9 cellular contexts compared by ENCODE assay signal in genomic region chr20:17525650-17526049, GRCh38. TPM values are rescaled to one million over a fixed set of nuclear protein-coding genes. Genes with fewer than 3 reads are reported as not detected.
DNase-seq lines count a peak whose midpoint lies in the region; ATAC-seq, FAIRE-seq and TF ChIP-seq lines count a peak whose summit lies in the region.
"Had no signal": no experiment of that assay in that cellular context is flagged by ENCODE, and none has a peak within 500 bp of the region (broad histone marks: within the 10 kb centered on the region; RNA-seq: fewer than 3 reads in every experiment).

No MANE protein-coding gene starts in this region.

- ATAC-seq in HepG2: peak; percentile 68
- ATAC-seq in natural killer cell treated with Interleukin-12 subunit alpha and Interleukin-12 subunit beta and Interleukin-15 and Interleukin-18, amount 100 ng/mL, for 72 hours: no peak

- 0 out of 2 replicates have a peak, but pooled peaks cover 5% of the 10 kb centered on the region for H3K4me1 ChIP-seq in HepG2 (ENCODE audit: insufficient read depth, low read length)

- intact Hi-C loops in HepG2 (cut with micrococcal nuclease; ENCODE audit: unreplicated experiment): no loop called here

- TF ChIP-seq POLR2A in HepG2 (IDR thresholded peaks at IDR 0.05; ENCODE audit: insufficient read depth in 1 of 2, low read depth in 2 of 2, low read length in 2 of 2): no peak

- FAIRE-seq in HepG2 (lab: Jason Lieb, UNC): peak; percentile 77
- FAIRE-seq: colon had no signal

- H3K4me3 Mint-ChIP-seq in glutamatergic neuron (ENCODE audit: unreplicated experiment): no peak overlapping the region
- H3K4me3 Mint-ChIP-seq in natural killer cell treated with Interleukin-12 subunit alpha and Interleukin-12 subunit beta and Interleukin-15 and Interleukin-18, amount 100 ng/mL, for 72 hours: no peak overlapping the region

- H3K27me3 Mint-ChIP-seq in glutamatergic neuron (ENCODE audit: unreplicated experiment): peaks cover under 1% of the 10 kb centered on the region
- H3K27me3 Mint-ChIP-seq in natural killer cell treated with Interleukin-12 subunit alpha and Interleukin-12 subunit beta and Interleukin-15 and Interleukin-18, amount 100 ng/mL, for 72 hours: peaks cover 0 to under 1% of the 10 kb centered on the region in 2 donors

- CTCF ChIA-PET in HepG2 (lab: Yijun Ruan, JAX; ENCODE audit: low intra/inter-chr PET ratio, low total read pairs): no interaction called here

- no peak for TF ChIP-seq EP300 in HepG2 (IDR thresholded peaks at IDR 0.05; ENCODE audit: low read depth in 2 of 2, low read length in 2 of 2)
- no peak for TF ChIP-seq EP300 in HepG2 (CRISPR knock-in tag; IDR thresholded peaks at IDR 0.05; ENCODE audit: borderline replicate concordance)

- TF ChIP-seq RAD21 in HepG2 (CRISPR knock-in tag; IDR thresholded peaks at IDR 0.05): no peak

- in situ Hi-C loops in HepG2 (cut with HindIII; ENCODE audit: extremely low pct_ligation_motif_present, low pct_unique_long_range_greater_than_20kb): no loop called here

- H3K27me3 ChIP-seq in HepG2 (ENCODE audit: control insufficient read depth in 1 of 2, insufficient read depth in 2 of 2, low read length in 2 of 2): peaks cover 3 to 26% of the 10 kb centered on the region in 2 experiments; a peak in 3 of 5 replicates

- no peak overlapping the region for H3K27ac ChIP-seq in HepG2 (ENCODE audit: extremely low read length, insufficient read depth, low read length)

- TF ChIP-seq CTCF in HepG2 (CRISPR knock-in tag; IDR thresholded peaks at IDR 0.05) (no peak), glutamatergic neuron (IDR thresholded peaks at IDR 0.05; ENCODE audit: partially characterized antibody, unreplicated experiment) (no peak)

- H3K79me2 ChIP-seq in HepG2 (ENCODE audit: insufficient read depth, low read length): no peaks in the 10 kb centered on the region

- POLR2A ChIA-PET in HepG2 (lab: Yijun Ruan, JAX): no interaction called here

- no peak overlapping the region for H2AFZ ChIP-seq in HepG2 (ENCODE audit: low read length)

- peaks cover 4% of the 10 kb centered on the region for H3K36me3 Mint-ChIP-seq in glutamatergic neuron (ENCODE audit: unreplicated experiment)
- H3K36me3 Mint-ChIP-seq in natural killer cell treated with Interleukin-12 subunit alpha and Interleukin-12 subunit beta and Interleukin-15 and Interleukin-18, amount 100 ng/mL, for 72 hours: no peaks in the 10 kb centered on the region

- no peak overlapping the region for H3K4me2 ChIP-seq in HepG2 (ENCODE audit: low read depth, low read length)

- BruUV-seq in HepG2 (replicated peaks; lab: Mats Ljungman, UMichigan): no TSS peak

- no peaks in the 10 kb centered on the region for H3K4me1 Mint-ChIP-seq in glutamatergic neuron (ENCODE audit: low read depth, unreplicated experiment)
- H3K4me1 Mint-ChIP-seq in natural killer cell treated with Interleukin-12 subunit alpha and Interleukin-12 subunit beta and Interleukin-15 and Interleukin-18, amount 100 ng/mL, for 72 hours (ENCODE audit: low read depth in 2 of 2): peaks cover under 1 to 12% of the 10 kb centered on the region in 2 donors

- no peaks in the 10 kb centered on the region for H3K9me3 ChIP-seq in HepG2 (ENCODE audit: low read length)

- H3K4me3 ChIP-seq in HepG2 (replicated peaks in 1 of 3; ENCODE audit: insufficient read depth in 1 of 3, low read depth in 2 of 3, low read length in 3 of 3): no peak overlapping the region

- no peaks in the 10 kb centered on the region for H3K36me3 ChIP-seq in HepG2 (replicated peaks in 1 of 2; ENCODE audit: control insufficient read depth in 1 of 2, insufficient read depth in 2 of 2, low read length in 2 of 2)

- no peak overlapping the region for H3K9ac ChIP-seq in HepG2 (ENCODE audit: insufficient read depth, low read depth, low read length)

- DNase-seq in NCI-H2107 treated with DMSO at 0.1 percent for 48 hours (lab: John Stamatoyannopoulos, UW; ENCODE audit: unreplicated experiment) (peak; percentile 0), NCI-H2107 (lab: John Stamatoyannopoulos, UW) (no peak), HT-29 (ENCODE audit: low spot score) (peak; percentile 63), SK-N-DZ (ENCODE audit: low spot score) (peak; percentile 37), HepG2 (ENCODE audit: low spot score) (peak; percentile 50), glutamatergic neuron (no peak), DMS114 treated with DMSO at 0.1 percent for 48 hours (lab: John Stamatoyannopoulos, UW; ENCODE audit: unreplicated experiment) (no peak)
- DNase-seq in natural killer cell treated with Interleukin-12 subunit alpha and Interleukin-12 subunit beta and Interleukin-15 and Interleukin-18, amount 100 ng/mL, for 72 hours (ENCODE audit: low spot score): no peak

- H3K9me3 Mint-ChIP-seq in glutamatergic neuron (ENCODE audit: unreplicated experiment): peaks cover 8% of the 10 kb centered on the region
- H3K9me3 Mint-ChIP-seq in natural killer cell treated with Interleukin-12 subunit alpha and Interleukin-12 subunit beta and Interleukin-15 and Interleukin-18, amount 100 ng/mL, for 72 hours: no peaks in the 10 kb centered on the region

- no peaks in the 10 kb centered on the region; the same call in 1 of the 2 replicates for H4K20me1 ChIP-seq in HepG2 (ENCODE audit: insufficient read depth, low read length)

- H3K27ac Mint-ChIP-seq in glutamatergic neuron (ENCODE audit: unreplicated experiment): no peak overlapping the region
- no peak overlapping the region for H3K27ac Mint-ChIP-seq in natural killer cell treated with Interleukin-12 subunit alpha and Interleukin-12 subunit beta and Interleukin-15 and Interleukin-18, amount 100 ng/mL, for 72 hours

RNA-seq across cellular contexts. Expression of gene BFSP1, which starts 5.5 kb away (rescaled TPM):
- total RNA-seq in HT-29 (2014; rRNA removed; shearing (Covaris generic)): 0.81 and 1.4 TPM in 2 replicates
- 0.45 TPM in 1 of 2 replicates, not detected in the other for polyA plus RNA-seq in SK-N-DZ (2014; cell fraction: cytosol; rRNA removed)
- polyA plus RNA-seq in SK-N-DZ (2014; cell fraction: nucleus; rRNA removed): 0.32 TPM in 1 of 2 replicates, not detected in the other
- 0.22 and 0.36 TPM in 2 replicates for total RNA-seq in HepG2 (2016; rRNA removed; fragmentation: Illumina TruSeq; extraction: Trizol)
- 0.30 TPM in 1 of 2 replicates, not detected in the other for total RNA-seq in HepG2 (2016; cell fraction: cytosol; rRNA removed; fragmentation: Illumina TruSeq; extraction: Trizol; ENCODE audit: low read depth)
- 0.30 and 0.79 TPM in 2 replicates for total RNA-seq in HepG2 (2016; cell fraction: insoluble cytoplasmic fraction; rRNA removed; fragmentation: Illumina TruSeq; extraction: Trizol)
- total RNA-seq in HepG2 (2016; cell fraction: membrane; rRNA removed; fragmentation: Illumina TruSeq; extraction: Trizol): 0.28 and 0.34 TPM in 2 replicates
- 0.19 and 0.44 TPM in 2 replicates for total RNA-seq in HepG2 (2016; cell fraction: nucleus; rRNA removed; fragmentation: Illumina TruSeq; extraction: Trizol)
- 0.24 and 0.26 TPM in 2 replicates for polyA plus RNA-seq in HepG2 (2011; rRNA removed)
- 0.28 and 0.32 TPM in 2 replicates for polyA plus RNA-seq in HepG2 (2011; cell fraction: cytosol; rRNA removed)
- 0.11 and 0.23 TPM in 2 replicates for polyA plus RNA-seq in HepG2 (2011; cell fraction: nucleus; rRNA removed)
- polyA plus RNA-seq in HepG2 (2012): 0.15 and 0.31 TPM in 2 replicates
- 0.11 and 0.23 TPM in 2 replicates for polyA plus RNA-seq in HepG2 (2016; cell fraction: cytosol; fragmentation: Illumina TruSeq; extraction: Trizol; ENCODE audit: low read depth)
- polyA plus RNA-seq in HepG2 (2016; cell fraction: insoluble cytoplasmic fraction; fragmentation: Illumina TruSeq; extraction: Trizol; ENCODE audit: low read depth): 0.26 and 0.56 TPM in 2 replicates
- 0.26 and 0.31 TPM in 2 replicates for polyA plus RNA-seq in HepG2 (2016; cell fraction: membrane; fragmentation: Illumina TruSeq; extraction: Trizol; ENCODE audit: low read depth)
- polyA plus RNA-seq in HepG2 (2016; cell fraction: nucleus; fragmentation: Illumina TruSeq; extraction: Trizol; ENCODE audit: insufficient read depth, low read depth): 0.21 and 0.27 TPM in 2 replicates
- polyA minus RNA-seq in HepG2 (2011; rRNA and poly(A)+ RNA removed; ENCODE audit: low replicate concordance): 0.42 and 1.2 TPM in 2 replicates
- not detected in 2 replicates for polyA minus RNA-seq in HepG2 (2011; cell fraction: cytosol; rRNA and poly(A)+ RNA removed)
- polyA minus RNA-seq in HepG2 (2011; cell fraction: nucleus; rRNA and poly(A)+ RNA removed): 0.25 TPM in 1 of 2 replicates, not detected in the other
- 0.69 TPM for total RNA-seq in glutamatergic neuron (ENCODE audit: unreplicated experiment)
- total RNA-seq in natural killer cell treated with Interleukin-12 subunit alpha and Interleukin-12 subunit beta and Interleukin-15 and Interleukin-18, amount 100 ng/mL, for 72 hours: under 1 TPM; 0.14 to 0.20 TPM

RNA-seq across cellular contexts. Expression of gene DSTN, which starts 44.2 kb away (rescaled TPM):
- total RNA-seq in HT-29 (2014; rRNA removed; shearing (Covaris generic)): 91.7 and 98.4 TPM in 2 replicates
- 135 and 162 TPM in 2 replicates for polyA plus RNA-seq in SK-N-DZ (2014; cell fraction: cytosol; rRNA removed)
- 67.2 and 68.3 TPM in 2 replicates for polyA plus RNA-seq in SK-N-DZ (2014; cell fraction: nucleus; rRNA removed)
- total RNA-seq in HepG2 (2016; rRNA removed; fragmentation: Illumina TruSeq; extraction: Trizol): 106 and 164 TPM in 2 replicates
- total RNA-seq in HepG2 (2016; cell fraction: cytosol; rRNA removed; fragmentation: Illumina TruSeq; extraction: Trizol; ENCODE audit: low read depth): 28.2 and 36.3 TPM in 2 replicates
- 120 and 172 TPM in 2 replicates for total RNA-seq in HepG2 (2016; cell fraction: insoluble cytoplasmic fraction; rRNA removed; fragmentation: Illumina TruSeq; extraction: Trizol)
- 94.4 and 96.0 TPM in 2 replicates for total RNA-seq in HepG2 (2016; cell fraction: membrane; rRNA removed; fragmentation: Illumina TruSeq; extraction: Trizol)
- 46.1 and 50.0 TPM in 2 replicates for total RNA-seq in HepG2 (2016; cell fraction: nucleus; rRNA removed; fragmentation: Illumina TruSeq; extraction: Trizol)
- 21.8 and 27.6 TPM in 2 replicates for polyA plus RNA-seq in HepG2 (2011; rRNA removed)
- 11.0 and 20.0 TPM in 2 replicates for polyA plus RNA-seq in HepG2 (2011; cell fraction: cytosol; rRNA removed)
- 8.1 and 11.6 TPM in 2 replicates for polyA plus RNA-seq in HepG2 (2011; cell fraction: nucleus; rRNA removed)
- polyA plus RNA-seq in HepG2 (2012): 74.6 and 95.1 TPM in 2 replicates
- polyA plus RNA-seq in HepG2 (2016; cell fraction: cytosol; fragmentation: Illumina TruSeq; extraction: Trizol; ENCODE audit: low read depth): 77.0 and 95.4 TPM in 2 replicates
- 263 and 281 TPM in 2 replicates for polyA plus RNA-seq in HepG2 (2016; cell fraction: insoluble cytoplasmic fraction; fragmentation: Illumina TruSeq; extraction: Trizol; ENCODE audit: low read depth)
- 120 and 139 TPM in 2 replicates for polyA plus RNA-seq in HepG2 (2016; cell fraction: membrane; fragmentation: Illumina TruSeq; extraction: Trizol; ENCODE audit: low read depth)
- 108 and 109 TPM in 2 replicates for polyA plus RNA-seq in HepG2 (2016; cell fraction: nucleus; fragmentation: Illumina TruSeq; extraction: Trizol; ENCODE audit: insufficient read depth, low read depth)
- 1.3 and 4.9 TPM in 2 replicates for polyA minus RNA-seq in HepG2 (2011; rRNA and poly(A)+ RNA removed; ENCODE audit: low replicate concordance)
- 15.3 and 15.9 TPM in 2 replicates for polyA minus RNA-seq in HepG2 (2011; cell fraction: cytosol; rRNA and poly(A)+ RNA removed)
- 5.8 and 7.6 TPM in 2 replicates for polyA minus RNA-seq in HepG2 (2011; cell fraction: nucleus; rRNA and poly(A)+ RNA removed)
- 233 TPM for total RNA-seq in glutamatergic neuron (ENCODE audit: unreplicated experiment)
- total RNA-seq in natural killer cell treated with Interleukin-12 subunit alpha and Interleukin-12 subunit beta and Interleukin-15 and Interleukin-18, amount 100 ng/mL, for 72 hours: 10 to 100 TPM; 42.5 to 59.1 TPM

Comparison
In these comparisons a context has a peak if more than half of its experiments do, and no peak if none do; other contexts are left out.
1. DNase-seq: peak in NCI-H2107 treated with DMSO at 0.1 percent for 48 hours (single experiment), HT-29 (single experiment), SK-N-DZ (single experiment) and HepG2 (single experiment); none in NCI-H2107 (single experiment), glutamatergic neuron (single experiment), DMS114 treated with DMSO at 0.1 percent for 48 hours (single experiment) and natural killer cell treated with Interleukin-12 subunit alpha and Interleukin-12 subunit beta and Interleukin-15 and Interleukin-18, amount 100 ng/mL, for 72 hours (single experiment).